In the genomic region with DNA sequence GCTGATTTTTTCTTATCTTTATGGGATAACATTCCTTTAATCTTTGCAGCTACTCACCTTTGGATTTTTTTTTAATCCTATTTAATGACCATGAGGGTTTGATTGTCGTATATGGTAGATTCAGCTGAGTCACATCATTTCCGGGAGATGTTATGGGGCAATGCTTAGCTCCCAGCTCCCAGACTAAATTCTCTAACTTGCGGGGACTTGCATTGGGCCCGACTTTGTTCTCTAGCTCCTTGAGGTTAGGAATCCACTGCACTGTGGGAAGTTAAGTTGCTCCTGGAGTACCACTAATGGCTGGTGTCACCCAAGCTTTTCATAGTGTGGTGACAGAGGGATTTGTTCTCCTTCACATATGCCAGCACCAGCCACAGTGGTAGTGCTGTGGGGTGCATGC, we compare ENCODE assay signal across 1 cellular context.
TF ChIP-seq lines count a peak whose summit lies in the region.

No MANE protein-coding gene starts in this region.

TF ChIP-seq in SK-N-SH, 30 proteins besides CTCF, POLR2A, EP300 and RAD21 (continued from another document):
- TF ChIP-seq, protein P1, sequence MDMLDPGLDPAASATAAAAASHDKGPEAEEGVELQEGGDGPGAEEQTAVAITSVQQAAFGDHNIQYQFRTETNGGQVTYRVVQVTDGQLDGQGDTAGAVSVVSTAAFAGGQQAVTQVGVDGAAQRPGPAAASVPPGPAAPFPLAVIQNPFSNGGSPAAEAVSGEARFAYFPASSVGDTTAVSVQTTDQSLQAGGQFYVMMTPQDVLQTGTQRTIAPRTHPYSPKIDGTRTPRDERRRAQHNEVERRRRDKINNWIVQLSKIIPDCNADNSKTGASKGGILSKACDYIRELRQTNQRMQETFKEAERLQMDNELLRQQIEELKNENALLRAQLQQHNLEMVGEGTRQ (IDR thresholded peaks at IDR 0.05; ENCODE audit: borderline replicate concordance, low read depth, low read length), result no peak
- TF ChIP-seq, protein P2, sequence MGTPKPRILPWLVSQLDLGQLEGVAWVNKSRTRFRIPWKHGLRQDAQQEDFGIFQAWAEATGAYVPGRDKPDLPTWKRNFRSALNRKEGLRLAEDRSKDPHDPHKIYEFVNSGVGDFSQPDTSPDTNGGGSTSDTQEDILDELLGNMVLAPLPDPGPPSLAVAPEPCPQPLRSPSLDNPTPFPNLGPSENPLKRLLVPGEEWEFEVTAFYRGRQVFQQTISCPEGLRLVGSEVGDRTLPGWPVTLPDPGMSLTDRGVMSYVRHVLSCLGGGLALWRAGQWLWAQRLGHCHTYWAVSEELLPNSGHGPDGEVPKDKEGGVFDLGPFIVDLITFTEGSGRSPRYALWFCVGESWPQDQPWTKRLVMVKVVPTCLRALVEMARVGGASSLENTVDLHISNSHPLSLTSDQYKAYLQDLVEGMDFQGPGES (IDR thresholded peaks at IDR 0.05; ENCODE audit: low read depth, low read length), result no peak
- no peak for TF ChIP-seq TCF12 (IDR thresholded peaks at IDR 0.05)
- TF ChIP-seq GATA2 (CRISPR knock-in tag; IDR thresholded peaks at IDR 0.05), result no peak
- no peak for TF ChIP-seq FOXM1 (IDR thresholded peaks at IDR 0.05; ENCODE audit: low read depth)
